In the genomic region with DNA sequence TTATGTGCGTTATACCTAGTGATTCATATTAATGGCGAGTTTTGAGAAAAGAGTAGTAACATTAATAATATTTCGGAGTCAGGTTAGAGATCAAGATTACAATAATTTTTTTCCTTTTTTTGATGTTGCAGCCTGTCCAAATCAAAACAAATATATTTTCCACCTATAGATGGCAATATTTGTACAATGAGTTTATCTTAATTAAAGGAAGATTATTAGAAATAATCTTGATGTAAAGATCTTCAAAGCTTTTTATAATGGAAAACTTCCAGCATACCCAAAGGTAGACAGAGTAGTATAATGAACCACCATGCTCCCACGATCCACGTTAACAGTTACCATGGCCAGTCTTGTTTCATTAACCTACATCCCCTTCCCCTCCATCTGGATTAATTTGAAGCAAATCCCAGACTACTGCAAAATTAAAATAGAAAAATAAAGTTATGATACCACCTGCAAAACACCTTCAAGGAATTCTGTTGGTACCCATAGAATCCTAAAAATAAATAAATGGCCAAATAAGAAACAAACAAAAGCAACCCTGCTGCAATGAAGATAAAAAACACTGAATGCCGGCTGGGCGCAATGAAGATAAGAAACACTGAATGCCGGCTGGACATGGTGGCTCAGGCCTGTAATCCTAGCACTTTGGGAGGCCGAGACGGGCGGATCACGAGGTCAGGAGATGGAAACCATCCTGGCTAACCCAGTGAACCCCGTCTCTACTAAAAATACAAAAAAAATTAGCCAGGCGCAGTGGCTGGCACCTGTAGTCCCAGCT, we compare ENCODE assay signal across 2 cellular contexts.
A peak's percentile ranks its signal among the peaks of the same experiment; 100 is the strongest.
TF ChIP-seq lines count a peak whose summit lies in the region.

No MANE protein-coding gene starts in this region.

TF ChIP-seq in A549, 52 proteins besides CTCF, POLR2A, EP300 and RAD21:
- TF ChIP-seq ZC3H11A (IDR thresholded peaks at IDR 0.05) (no peak), FOXS1 (CRISPR knock-in tag; IDR thresholded peaks at IDR 0.05) (no peak), SMC3 (IDR thresholded peaks at IDR 0.05) (peak; percentile 57)

TF ChIP-seq in endothelial cell of umbilical vein, 7 proteins besides CTCF, POLR2A, EP300 and RAD21:
- no peak for TF ChIP-seq FOS (IDR thresholded peaks at IDR 0.05; ENCODE audit: borderline replicate concordance, insufficient read depth, low read length)
- TF ChIP-seq EZH2 (IDR thresholded peaks at IDR 0.05; ENCODE audit: borderline replicate concordance, low read depth, low read length, severe bottlenecking), result no peak
- TF ChIP-seq POLR2AphosphoS5 (IDR thresholded peaks at IDR 0.05; ENCODE audit: insufficient read depth, low read depth, low read length), result no peak
- no peak for TF ChIP-seq MYC (IDR thresholded peaks at IDR 0.05; ENCODE audit: low read depth, low read length)
- no peak for TF ChIP-seq MAX (IDR thresholded peaks at IDR 0.05; ENCODE audit: insufficient read depth, insufficient read length)
- no peak for TF ChIP-seq JUN (IDR thresholded peaks at IDR 0.05; ENCODE audit: borderline replicate concordance, insufficient read depth, insufficient read length, low read depth)
TF ChIP-seq in endothelial cell of umbilical vein: peak in this region for 0.
